23 cellular contexts compared by ENCODE assay signal in the genomic region with DNA sequence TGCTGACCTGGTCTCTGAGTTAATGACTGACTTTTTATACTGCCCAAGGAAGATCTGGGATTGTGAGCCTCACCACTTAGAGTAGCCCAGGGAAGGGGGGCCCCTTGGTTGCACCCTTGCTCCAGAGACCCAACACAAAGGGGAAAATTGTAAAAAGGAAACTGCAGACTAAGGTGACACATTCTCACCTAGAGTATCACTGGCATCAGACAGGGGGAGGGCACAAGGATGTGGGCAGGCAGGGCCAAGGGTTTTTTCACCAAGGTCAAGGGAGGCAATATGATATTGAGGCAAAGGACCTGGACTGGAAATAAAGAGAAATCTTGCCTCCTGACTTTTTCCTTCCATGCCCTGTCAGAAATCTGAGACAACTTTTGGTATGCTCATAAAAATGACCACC.
"Had no signal": no experiment of that assay in that cellular context is flagged by ENCODE, and none has a peak within 500 bp of the region (broad histone marks: within the 10 kb centered on the region; RNA-seq: fewer than 3 reads in every experiment).

No MANE protein-coding gene starts in this region.

- ATAC-seq: naive thymus-derived CD4-positive, alpha-beta T cell; natural killer cell; psoas muscle; right lobe of liver; stimulated activated effector memory CD8-positive, alpha-beta T cell treated with anti-CD3 and anti-CD28 coated beads, Interleukin-12 subunit alpha, Interleukin-12 subunit beta, amount 100 ng/mL, for 72 hours; stimulated activated naive B cell treated with anti-CD40 and anti-IgM and Interleukin-4, amounts not matched to agents 10 μg/mL and 1 μg/mL and 100 μg/mL, for 72 hours had no signal

- H3K36me3 Mint-ChIP-seq: naive thymus-derived CD4-positive, alpha-beta T cell; natural killer cell; neural progenitor cell; stimulated activated effector memory CD8-positive, alpha-beta T cell treated with anti-CD3 and anti-CD28 coated beads, Interleukin-12 subunit alpha, Interleukin-12 subunit beta, amount 100 ng/mL, for 72 hours; stimulated activated naive B cell treated with anti-CD40 and anti-IgM and Interleukin-4, amounts not matched to agents 10 μg/mL and 1 μg/mL and 100 μg/mL, for 72 hours had no signal

- H3K4me3 Mint-ChIP-seq: naive thymus-derived CD4-positive, alpha-beta T cell; natural killer cell; nephron; neural progenitor cell; stimulated activated effector memory CD8-positive, alpha-beta T cell treated with anti-CD3 and anti-CD28 coated beads, Interleukin-12 subunit alpha, Interleukin-12 subunit beta, amount 100 ng/mL, for 72 hours; stimulated activated naive B cell treated with anti-CD40 and anti-IgM and Interleukin-4, amounts not matched to agents 10 μg/mL and 1 μg/mL and 100 μg/mL, for 72 hours had no signal

- DNase-seq: naive thymus-derived CD4-positive, alpha-beta T cell; natural killer cell; occipital lobe; ovary; posterior cingulate gyrus; psoas muscle; right lobe of liver; sigmoid colon; small intestine; stimulated activated CD4-positive, alpha-beta T cell treated with anti-CD3 and anti-CD28 coated beads, Interleukin-15, amount 100 ng/mL, for 24 hours; stimulated activated CD4-positive, alpha-beta T cell treated with anti-CD3 and anti-CD28 coated beads, Interleukin-2, amount 100 ng/mL, for 24 hours; stimulated activated CD4-positive, alpha-beta T cell treated with anti-CD3 and anti-CD28 coated beads, Interleukin-2, amount 100 ng/mL, for 48 hours; stimulated activated CD4-positive, alpha-beta T cell treated with anti-CD3 and anti-CD28 coated beads, Interleukin-4, amount 100 ng/mL, for 24 hours; stimulated activated naive B cell treated with anti-CD40 and anti-IgM and Interleukin-4, amounts not matched to agents 10 μg/mL and 1 μg/mL and 100 μg/mL, for 72 hours; stimulated activated naive CD4-positive, alpha-beta T cell treated with Interleukin-2 at 50 U/mL for 16 hours; stomach; thyroid gland; trophoblast cell; upper lobe of left lung had no signal

- H3K27me3 Mint-ChIP-seq: progenitor cell of endocrine pancreas; stimulated activated naive B cell treated with anti-CD40 and anti-IgM and Interleukin-4, amounts not matched to agents 10 μg/mL and 1 μg/mL and 100 μg/mL, for 72 hours had no signal

- H3K27ac Mint-ChIP-seq: naive thymus-derived CD4-positive, alpha-beta T cell; natural killer cell; neural progenitor cell; progenitor cell of endocrine pancreas; stimulated activated effector memory CD8-positive, alpha-beta T cell treated with anti-CD3 and anti-CD28 coated beads, Interleukin-12 subunit alpha, Interleukin-12 subunit beta, amount 100 ng/mL, for 72 hours; stimulated activated naive B cell treated with anti-CD40 and anti-IgM and Interleukin-4, amounts not matched to agents 10 μg/mL and 1 μg/mL and 100 μg/mL, for 72 hours had no signal

- H3K4me1 Mint-ChIP-seq: naive thymus-derived CD4-positive, alpha-beta T cell; natural killer cell; stimulated activated effector memory CD8-positive, alpha-beta T cell treated with anti-CD3 and anti-CD28 coated beads, Interleukin-12 subunit alpha, Interleukin-12 subunit beta, amount 100 ng/mL, for 72 hours; stimulated activated naive B cell treated with anti-CD40 and anti-IgM and Interleukin-4, amounts not matched to agents 10 μg/mL and 1 μg/mL and 100 μg/mL, for 72 hours had no signal

- H3K9me3 Mint-ChIP-seq: natural killer cell; neural progenitor cell; stimulated activated naive B cell treated with anti-CD40 and anti-IgM and Interleukin-4, amounts not matched to agents 10 μg/mL and 1 μg/mL and 100 μg/mL, for 72 hours had no signal
